Comparison of ENCODE assay signal across 26 cellular contexts in the genomic region with DNA sequence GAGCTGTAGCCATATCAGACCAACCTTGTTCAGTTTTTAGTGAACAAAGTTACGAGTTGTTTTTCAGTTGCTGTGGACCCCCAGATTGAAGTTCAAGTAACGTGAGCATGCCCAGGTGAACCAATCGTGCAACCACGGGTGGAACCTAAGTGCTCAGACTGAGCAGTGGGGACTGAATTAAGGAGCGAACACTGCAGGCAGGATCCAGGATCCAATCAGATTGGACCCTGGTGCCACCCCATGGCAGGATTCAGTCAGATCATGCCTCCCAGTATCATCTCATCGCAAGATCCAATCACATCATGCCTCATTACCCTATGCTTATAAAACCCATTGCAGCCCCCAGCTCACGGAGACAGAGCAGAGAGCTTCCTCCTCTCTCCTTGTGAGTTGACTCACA.
"Had no signal": no experiment of that assay in that cellular context is flagged by ENCODE, and none has a peak within 500 bp of the region (broad histone marks: within the 10 kb centered on the region; RNA-seq: fewer than 3 reads in every experiment).

No MANE protein-coding gene starts in this region.

- H3K4me1 Mint-ChIP-seq: activated naive CD8-positive, alpha-beta T cell treated with anti-CD3 and anti-CD28 coated beads, Interleukin-2, amount 50 U/mL, for 24 hours had no signal

- H3K9me3 Mint-ChIP-seq: activated CD4-positive, alpha-beta T cell treated with anti-CD3 and anti-CD28 coated beads, Interleukin-2, amount 10 ng/mL, durations not matched to agents 7 days and 5 days; activated naive CD8-positive, alpha-beta T cell treated with anti-CD3 and anti-CD28 coated beads, Interleukin-2, amount 50 U/mL, for 24 hours; activated T-cell treated with anti-CD3 and anti-CD28 coated beads, Interleukin-2, amount 50 U/mL, for 24 hours; activated T-helper 2 cell treated with anti-CD3 and anti-CD28 coated beads, Interferon-gamma antibody, Interleukin-2, Interleukin-4, amounts not matched to agents 10 μg/mL and 5 μg/mL and 100 μg/mL, durations not matched to agents 14 hours and 24 hours and 36 hours; T-helper 2 cell treated with Interferon-gamma antibody and Interleukin-4, amounts not matched to agents 5 μg/mL and 100 μg/mL, for 36 hours had no signal

- H3K4me3 Mint-ChIP-seq: activated CD4-positive, alpha-beta T cell treated with anti-CD3 and anti-CD28 coated beads for 36 hours; activated CD4-positive, alpha-beta T cell treated with anti-CD3 and anti-CD28 coated beads, Interleukin-2, amount 10 ng/mL, durations not matched to agents 7 days and 5 days; activated CD8-positive, alpha-beta T cell treated with anti-CD3 and anti-CD28 coated beads, Interleukin-2, amount 10 ng/mL, durations not matched to agents 7 days and 5 days; activated naive CD8-positive, alpha-beta T cell; activated naive CD8-positive, alpha-beta T cell treated with anti-CD3 and anti-CD28 coated beads, Interleukin-2, amount 50 U/mL, for 24 hours; activated T-cell treated with anti-CD3 and anti-CD28 coated beads, Interleukin-2, amount 50 U/mL, for 24 hours; brain; T-helper 2 cell treated with Interferon-gamma antibody and Interleukin-4, amounts not matched to agents 5 μg/mL and 100 μg/mL, for 36 hours; WTC11 had no signal

- H3K27me3 Mint-ChIP-seq: activated CD4-positive, alpha-beta T cell treated with anti-CD3 and anti-CD28 coated beads for 36 hours; activated CD4-positive, alpha-beta T cell treated with anti-CD3 and anti-CD28 coated beads, Interleukin-2, amount 10 ng/mL, durations not matched to agents 7 days and 5 days; activated naive CD8-positive, alpha-beta T cell; activated naive CD8-positive, alpha-beta T cell treated with anti-CD3 and anti-CD28 coated beads, Interleukin-2, amount 50 U/mL, for 24 hours; activated T-cell treated with anti-CD3 and anti-CD28 coated beads, Interleukin-2, amount 50 U/mL, for 24 hours; brain had no signal

- ATAC-seq: activated CD4-positive, alpha-beta T cell treated with anti-CD3 and anti-CD28 coated beads for 36 hours; activated CD4-positive, CD25-positive, alpha-beta regulatory T cell treated with anti-CD3 and anti-CD28 coated beads, Interleukin-2, amount 50 U/mL, for 24 hours; activated CD8-positive, alpha-beta T cell treated with anti-CD3 and anti-CD28 coated beads, Interleukin-2, amount 10 ng/mL, durations not matched to agents 7 days and 5 days; activated naive CD8-positive, alpha-beta T cell treated with anti-CD3 and anti-CD28 coated beads, Interleukin-2, amount 50 U/mL, for 24 hours; PC-3; WTC11 had no signal

- H3K27ac Mint-ChIP-seq: activated CD4-positive, alpha-beta T cell treated with anti-CD3 and anti-CD28 coated beads for 36 hours; activated CD8-positive, alpha-beta T cell treated with anti-CD3 and anti-CD28 coated beads, Interleukin-2, amount 10 ng/mL, durations not matched to agents 7 days and 5 days; activated naive CD8-positive, alpha-beta T cell; activated naive CD8-positive, alpha-beta T cell treated with anti-CD3 and anti-CD28 coated beads, Interleukin-2, amount 50 U/mL, for 24 hours; activated T-cell treated with anti-CD3 and anti-CD28 coated beads, Interleukin-2, amount 50 U/mL, for 24 hours; activated T-helper 2 cell treated with anti-CD3 and anti-CD28 coated beads, Interferon-gamma antibody, Interleukin-2, Interleukin-4, amounts not matched to agents 10 μg/mL and 5 μg/mL and 100 μg/mL, durations not matched to agents 14 hours and 24 hours and 36 hours; T-helper 2 cell treated with Interferon-gamma antibody and Interleukin-4, amounts not matched to agents 5 μg/mL and 100 μg/mL, for 36 hours; WTC11 had no signal

- DNase-seq: activated CD4-positive, alpha-beta T cell treated with anti-CD3 and anti-CD28 coated beads for 36 hours; activated CD4-positive, alpha-beta T cell treated with anti-CD3 and anti-CD28 coated beads, Interleukin-2, amount 10 ng/mL, durations not matched to agents 7 days and 5 days; activated CD4-positive, alpha-beta T cell treated with anti-CD3 and anti-CD28 coated beads, Interleukin-2, amount 50 U/mL, for 48 hours; activated CD8-positive, alpha-beta T cell treated with anti-CD3 and anti-CD28 coated beads, Interleukin-2, amount 10 ng/mL, durations not matched to agents 7 days and 5 days; activated gamma-delta T cell; activated naive CD4-positive, alpha-beta T cell treated with Interleukin-2 at 50 U/mL for 16 hours; activated naive CD8-positive, alpha-beta T cell treated with anti-CD3 and anti-CD28 coated beads, Interleukin-2, amount 50 U/mL, for 24 hours; activated T-cell treated with anti-CD3 and anti-CD28 coated beads, Interleukin-2, amount 50 U/mL, for 24 hours; anterior cingulate cortex; cerebellar nuclear complex; NCI-H1092 treated with DMSO at 0.1 percent for 48 hours; NCI-H1417 treated with DMSO at 0.1 percent for 48 hours; NCI-H187 treated with DMSO at 0.1 percent for 48 hours; NCI-H2081; NCI-H510A; NCI-H526; NCI-H748 treated with DMSO at 0.1 percent for 48 hours; NK-92 treated with Interleukin-12 subunit alpha and Interleukin-12 subunit beta, amount 100 ng/mL, for 24 hours; PC-3; Right ventricle myocardium superior had no signal

- H3K36me3 Mint-ChIP-seq: activated naive CD8-positive, alpha-beta T cell had no signal
